28 cellular contexts compared by ENCODE assay signal in the genomic region with DNA sequence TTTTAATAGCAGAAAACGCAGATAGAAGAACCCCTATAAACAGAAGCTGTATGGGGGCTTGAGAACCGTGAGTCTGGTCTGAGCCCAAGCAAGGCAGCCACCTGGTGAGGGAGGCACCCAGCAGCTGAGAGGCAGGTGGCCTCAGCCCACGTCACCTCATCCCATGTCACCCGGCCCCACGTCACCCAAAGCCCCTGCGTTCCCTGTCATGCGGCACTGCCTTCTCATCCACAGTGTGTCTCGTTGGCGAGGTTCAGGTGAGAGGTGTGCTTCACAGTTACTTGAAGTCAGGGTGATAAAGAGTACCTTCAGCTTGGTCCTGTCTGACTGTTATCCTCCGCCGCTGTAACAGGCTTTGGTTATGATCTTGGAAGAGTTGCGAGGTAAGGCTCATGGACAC.
A peak's percentile ranks its signal among the peaks of the same experiment; 100 is the strongest.
DNase-seq lines count a peak whose midpoint lies in the region; ATAC-seq, FAIRE-seq and TF ChIP-seq lines count a peak whose summit lies in the region.
"Had no signal": no experiment of that assay in that cellular context is flagged by ENCODE, and none has a peak within 500 bp of the region (broad histone marks: within the 10 kb centered on the region; RNA-seq: fewer than 3 reads in every experiment).

No MANE protein-coding gene starts in this region.

- CTCF ChIA-PET in HepG2 (lab: Yijun Ruan, JAX; ENCODE audit: low intra/inter-chr PET ratio, low total read pairs) (no interaction called here), mammary epithelial cell (lab: Charles Lee; ENCODE audit: low non-redundant PET) (no interaction called here)

- no peak for DNase-seq in HepG2 (ENCODE audit: low spot score)
- no peak for DNase-seq in right lobe of liver
- DNase-seq in mammary epithelial cell: no peak
- DNase-seq in keratinocyte (ENCODE audit: low read depth, low spot score): no peak
- no peak for DNase-seq in activated T-helper 2 cell treated with anti-CD3 and anti-CD28 coated beads, Interferon-gamma antibody, Interleukin-2, Interleukin-4, amounts not matched to agents 10 μg/mL and 5 μg/mL and 100 μg/mL, durations not matched to agents 14 hours and 24 hours and 36 hours (ENCODE audit: low spot score)
- DNase-seq: CD4-positive, CD25-positive, alpha-beta regulatory T cell; COR-L47; DMS 273 treated with DMSO at 0.1 percent for 48 hours; DMS79 treated with DMSO at 0.1 percent for 48 hours; GOT3; HCEC 1CT; IMR-90; MV-4-11; NCI-H1105 treated with DMSO at 0.1 percent for 48 hours; NCI-H2029 treated with DMSO at 0.1 percent for 48 hours; NCI-H226; NCI-H510A treated with DMSO at 0.1 percent for 48 hours; NCI-H774; NK-92 treated with Interleukin-12 subunit alpha and Interleukin-12 subunit beta, amount 100 ng/mL, for 24 hours; SJCRH30 had no signal

- no peak overlapping the region for H3K4me3 Mint-ChIP-seq in activated T-helper 2 cell treated with anti-CD3 and anti-CD28 coated beads, Interferon-gamma antibody, Interleukin-2, Interleukin-4, amounts not matched to agents 10 μg/mL and 5 μg/mL and 100 μg/mL, durations not matched to agents 14 hours and 24 hours and 36 hours (ENCODE audit: low read depth)
- H3K4me3 Mint-ChIP-seq: B cell; CD4-positive, CD25-positive, alpha-beta regulatory T cell had no signal

- no peak overlapping the region for H3K27ac ChIP-seq in HepG2 (ENCODE audit: extremely low read length, insufficient read depth, low read length)
- H3K27ac ChIP-seq in right lobe of liver: no peak overlapping the region
- peak overlapping the region; percentile 100 for H3K27ac ChIP-seq in mammary epithelial cell (ENCODE audit: insufficient read depth, low read depth, low read length)
- H3K27ac ChIP-seq in keratinocyte (ENCODE audit: control insufficient read depth, insufficient read depth, low read length): peak overlapping the region; percentile 94
- H3K27ac ChIP-seq: A549, KMS-11, SJCRH30 had no signal

- no peaks in the 10 kb centered on the region for H3K9me3 Mint-ChIP-seq in activated T-helper 2 cell treated with anti-CD3 and anti-CD28 coated beads, Interferon-gamma antibody, Interleukin-2, Interleukin-4, amounts not matched to agents 10 μg/mL and 5 μg/mL and 100 μg/mL, durations not matched to agents 14 hours and 24 hours and 36 hours

- H4K20me1 ChIP-seq in HepG2 (ENCODE audit: insufficient read depth, low read length): no peaks in the 10 kb centered on the region
- no peaks in the 10 kb centered on the region for H4K20me1 ChIP-seq in mammary epithelial cell (ENCODE audit: insufficient read depth, low read length)
- no peaks in the 10 kb centered on the region for H4K20me1 ChIP-seq in keratinocyte (ENCODE audit: control insufficient read depth, extremely low read depth, insufficient read depth, low read length)

- no peak for TF ChIP-seq POLR2A in HepG2 (IDR thresholded peaks at IDR 0.05; ENCODE audit: insufficient read depth in 1 of 2, low read depth in 2 of 2, low read length in 2 of 2)
- no peak for TF ChIP-seq POLR2A in right lobe of liver (IDR thresholded peaks at IDR 0.05)
- no peak for TF ChIP-seq POLR2A in GM18505 (IDR thresholded peaks at IDR 0.05; ENCODE audit: borderline replicate concordance, extremely low read depth, insufficient read depth, insufficient read length)

- BruUV-seq in HepG2 (replicated peaks; lab: Mats Ljungman, UMichigan): no TSS peak
- no TSS peak for BruUV-seq in mammary epithelial cell (replicated peaks; lab: Mats Ljungman, UMichigan)

- no peaks in the 10 kb centered on the region for H3K4me1 ChIP-seq in HepG2 (ENCODE audit: insufficient read depth, low read length)
- H3K4me1 ChIP-seq in right lobe of liver: no peaks in the 10 kb centered on the region
- peaks cover 34% of the 10 kb centered on the region for H3K4me1 ChIP-seq in mammary epithelial cell (ENCODE audit: insufficient read depth, low read length)
- peaks cover 16% of the 10 kb centered on the region for H3K4me1 ChIP-seq in keratinocyte (ENCODE audit: control insufficient read depth, extremely low read depth, insufficient read depth, low read length)
- H3K4me1 ChIP-seq: A549, SJCRH30 had no signal

- TF ChIP-seq EP300 in HepG2 (IDR thresholded peaks at IDR 0.05; ENCODE audit: low read depth in 2 of 2, low read length in 2 of 2) (no peak), HepG2 (CRISPR knock-in tag; IDR thresholded peaks at IDR 0.05; ENCODE audit: borderline replicate concordance) (no peak)

- no peaks in the 10 kb centered on the region for H3K36me3 Mint-ChIP-seq in activated T-helper 2 cell treated with anti-CD3 and anti-CD28 coated beads, Interferon-gamma antibody, Interleukin-2, Interleukin-4, amounts not matched to agents 10 μg/mL and 5 μg/mL and 100 μg/mL, durations not matched to agents 14 hours and 24 hours and 36 hours (ENCODE audit: low read depth)
- H3K36me3 Mint-ChIP-seq: CD4-positive, CD25-positive, alpha-beta regulatory T cell had no signal

- TF ChIP-seq CTCF in HepG2 (CRISPR knock-in tag; IDR thresholded peaks at IDR 0.05) (no peak), right lobe of liver (IDR thresholded peaks at IDR 0.05) (no peak), mammary epithelial cell (conservative IDR thresholded peaks at IDR 0.05 in 1 of 2, IDR thresholded peaks at IDR 0.05 in 1 of 2; ENCODE audit: extremely low read depth in 1 of 2, insufficient read depth in 1 of 2, low read depth in 1 of 2, low read length in 2 of 2) (no peak), keratinocyte (optimal IDR thresholded peaks at IDR 0.05 in 1 of 3, IDR thresholded peaks at IDR 0.05 in 1 of 3, conservative IDR thresholded peaks at IDR 0.05 in 1 of 3; ENCODE audit: extremely low read depth in 1 of 3, insufficient read depth in 2 of 3, low read length in 3 of 3) (no peak)

- H3K9me1 ChIP-seq in keratinocyte (ENCODE audit: control insufficient read depth, extremely low read depth, insufficient read depth, low read length): no peaks in the 10 kb centered on the region

- no peak overlapping the region for H3K4me3 ChIP-seq in HepG2 (replicated peaks in 1 of 3; ENCODE audit: insufficient read depth in 1 of 3, low read depth in 2 of 3, low read length in 3 of 3)
- H3K4me3 ChIP-seq in right lobe of liver: no peak overlapping the region
- no peak overlapping the region for H3K4me3 ChIP-seq in mammary epithelial cell (replicated peaks in 1 of 3; ENCODE audit: insufficient read depth in 1 of 3, low read depth in 2 of 3, low read length in 3 of 3)
- H3K4me3 ChIP-seq in keratinocyte (ENCODE audit: control insufficient read depth in 2 of 3, extremely low read depth in 1 of 3, insufficient read depth in 2 of 3, low read depth in 1 of 3, low read length in 3 of 3): no peak overlapping the region
- H3K4me3 ChIP-seq: A549, SJCRH30 had no signal

- in situ Hi-C loops in HepG2 (cut with HindIII; ENCODE audit: extremely low pct_ligation_motif_present, low pct_unique_long_range_greater_than_20kb) (no loop called here), mammary epithelial cell (cut with MboI; ENCODE audit: low sequenced_read_pairs in 2 of 2) (no loop called here)

- H2AFZ ChIP-seq in HepG2 (ENCODE audit: low read length) (no peak overlapping the region), mammary epithelial cell (ENCODE audit: low read depth, low read length) (peak overlapping the region; percentile 64), keratinocyte (ENCODE audit: control insufficient read depth, low read length) (no peak overlapping the region)

- FAIRE-seq in HepG2 (lab: Jason Lieb, UNC): no peak
- no peak for FAIRE-seq in keratinocyte (lab: Jason Lieb, UNC)
- FAIRE-seq: A549, GM12891, HTR-8/SVneo had no signal

- H3K36me3 ChIP-seq in HepG2 (replicated peaks in 1 of 2; ENCODE audit: control insufficient read depth in 1 of 2, insufficient read depth in 2 of 2, low read length in 2 of 2): no peaks in the 10 kb centered on the region
- H3K36me3 ChIP-seq in right lobe of liver: no peaks in the 10 kb centered on the region
- no peaks in the 10 kb centered on the region for H3K36me3 ChIP-seq in mammary epithelial cell (ENCODE audit: insufficient read depth, low read length)
- peaks cover 0 to 2% of the 10 kb centered on the region in 2 experiments for H3K36me3 ChIP-seq in keratinocyte (ENCODE audit: control insufficient read depth in 2 of 2, extremely low read depth in 1 of 2, insufficient read depth in 2 of 2, low read length in 2 of 2)
- H3K36me3 ChIP-seq: SJCRH30 had no signal

- POLR2A ChIA-PET in HepG2 (lab: Yijun Ruan, JAX): no interaction called here

- dilution Hi-C loops in mammary epithelial cell (cut with HindIII; ENCODE audit: low sequenced_read_pairs): loop anchor here (25.0 kb wide), 1 partner anchor 1349 kb away; no protein-coding TSS in a partner anchor
- dilution Hi-C loops in keratinocyte (cut with MboI; ENCODE audit: extremely low pct_ligation_motif_present, low sequenced_read_pairs): no loop called here

- WGBS in HepG2 (ENCODE audit: low lambda C conversion rate): 0% methylated on average over 9 of the region's 12 CpGs
- WGBS in right lobe of liver (ENCODE audit: insufficient coverage, low coverage, low lambda C conversion rate, missing lambda C conversion rate): 84% methylated on average over 10 of the region's 12 CpGs
- 95% methylated on average over 12 of the region's 12 CpGs for WGBS in mammary epithelial cell (ENCODE audit: low coverage, missing lambda C conversion rate)

- TF ChIP-seq RAD21 in HepG2 (CRISPR knock-in tag; IDR thresholded peaks at IDR 0.05): no peak

- ATAC-seq in HepG2: no peak
- no peak for ATAC-seq in right lobe of liver
- ATAC-seq in GM18505 (IDR thresholded peaks at IDR 0.05; ENCODE audit: unreplicated experiment): no peak
- ATAC-seq in GM19023 (IDR thresholded peaks at IDR 0.05; ENCODE audit: unreplicated experiment): no peak
- ATAC-seq: A549, Panc1 had no signal

- H3K27me3 ChIP-seq in HepG2 (ENCODE audit: control insufficient read depth in 1 of 2, insufficient read depth in 2 of 2, low read length in 2 of 2) (peaks cover 3 to 41% of the 10 kb centered on the region in 2 experiments; a peak in 4 of 5 replicates), right lobe of liver (no peaks in the 10 kb centered on the region), mammary epithelial cell (ENCODE audit: insufficient read depth, low read length) (no peaks in the 10 kb centered on the region), keratinocyte (ENCODE audit: control insufficient read depth, extremely low read depth, insufficient read depth, low read length) (no peaks in the 10 kb centered on the region)
- H3K27me3 ChIP-seq: SJCRH30 had no signal

- H3K27ac Mint-ChIP-seq in activated T-helper 2 cell treated with anti-CD3 and anti-CD28 coated beads, Interferon-gamma antibody, Interleukin-2, Interleukin-4, amounts not matched to agents 10 μg/mL and 5 μg/mL and 100 μg/mL, durations not matched to agents 14 hours and 24 hours and 36 hours: no peak overlapping the region
- H3K27ac Mint-ChIP-seq: B cell; CD4-positive, CD25-positive, alpha-beta regulatory T cell had no signal

- H3K4me1 Mint-ChIP-seq in activated T-helper 2 cell treated with anti-CD3 and anti-CD28 coated beads, Interferon-gamma antibody, Interleukin-2, Interleukin-4, amounts not matched to agents 10 μg/mL and 5 μg/mL and 100 μg/mL, durations not matched to agents 14 hours and 24 hours and 36 hours (ENCODE audit: low read depth): no peaks in the 10 kb centered on the region
- H3K4me1 Mint-ChIP-seq: B cell; CD4-positive, CD25-positive, alpha-beta regulatory T cell had no signal

- no peaks in the 10 kb centered on the region for H3K27me3 Mint-ChIP-seq in activated T-helper 2 cell treated with anti-CD3 and anti-CD28 coated beads, Interferon-gamma antibody, Interleukin-2, Interleukin-4, amounts not matched to agents 10 μg/mL and 5 μg/mL and 100 μg/mL, durations not matched to agents 14 hours and 24 hours and 36 hours (ENCODE audit: low read depth)
- H3K27me3 Mint-ChIP-seq: CD4-positive, CD25-positive, alpha-beta regulatory T cell had no signal

- intact Hi-C loops in HepG2 (cut with micrococcal nuclease; ENCODE audit: unreplicated experiment) (no loop called here), right lobe of liver (cut with DNase I) (no loop called here), mammary epithelial cell (cut with micrococcal nuclease) (no loop called here)
- intact Hi-C loops in activated T-helper 2 cell treated with anti-CD3 and anti-CD28 coated beads, Interferon-gamma antibody, Interleukin-2, Interleukin-4, amounts not matched to agents 10 μg/mL and 5 μg/mL and 100 μg/mL, durations not matched to agents 14 hours and 24 hours and 36 hours (cut with micrococcal nuclease): no loop called here

- H3K9me3 ChIP-seq in HepG2 (ENCODE audit: low read length): no peaks in the 10 kb centered on the region
- H3K9me3 ChIP-seq in right lobe of liver: no peaks in the 10 kb centered on the region
- H3K9me3 ChIP-seq in mammary epithelial cell (replicated peaks; ENCODE audit: insufficient read depth, low read length): peaks cover 4% of the 10 kb centered on the region
- no peaks in the 10 kb centered on the region for H3K9me3 ChIP-seq in keratinocyte (ENCODE audit: control insufficient read depth, low read depth, low read length)
- H3K9me3 ChIP-seq: A549, SJCRH30 had no signal

- H3K79me2 ChIP-seq in HepG2 (ENCODE audit: insufficient read depth, low read length): no peaks in the 10 kb centered on the region
- H3K79me2 ChIP-seq in mammary epithelial cell (ENCODE audit: insufficient read depth, low read length): no peaks in the 10 kb centered on the region
- H3K79me2 ChIP-seq in keratinocyte (ENCODE audit: control insufficient read depth, insufficient read depth, low read length): no peaks in the 10 kb centered on the region

- H3K4me2 ChIP-seq in HepG2 (ENCODE audit: low read depth, low read length): no peak overlapping the region
- peak overlapping the region; percentile 74 for H3K4me2 ChIP-seq in mammary epithelial cell (ENCODE audit: insufficient read depth, low read depth, low read length)
- peak overlapping the region; percentile 52 for H3K4me2 ChIP-seq in keratinocyte (ENCODE audit: control insufficient read depth, extremely low read depth, insufficient read depth, low read depth, low read length)
- H3K4me2 ChIP-seq: A549, KMS-11 had no signal

- no peak overlapping the region for H3K9ac ChIP-seq in HepG2 (ENCODE audit: insufficient read depth, low read depth, low read length)
- H3K9ac ChIP-seq in mammary epithelial cell (ENCODE audit: insufficient read depth, low read length): peak overlapping the region; percentile 66
- peak overlapping the region; percentile 63 for H3K9ac ChIP-seq in keratinocyte (ENCODE audit: control insufficient read depth, extremely low read depth, insufficient read depth, low read length)
- H3K9ac ChIP-seq: KMS-11 had no signal

Comparison
In these comparisons a context has a peak if more than half of its experiments do, and no peak if none do; other contexts are left out.
1. H3K27ac ChIP-seq: peak in mammary epithelial cell (single experiment) and keratinocyte (single experiment); none in HepG2 (single experiment) and right lobe of liver (0 of 3).